1 cellular context compared by ENCODE assay signal in the genomic region with DNA sequence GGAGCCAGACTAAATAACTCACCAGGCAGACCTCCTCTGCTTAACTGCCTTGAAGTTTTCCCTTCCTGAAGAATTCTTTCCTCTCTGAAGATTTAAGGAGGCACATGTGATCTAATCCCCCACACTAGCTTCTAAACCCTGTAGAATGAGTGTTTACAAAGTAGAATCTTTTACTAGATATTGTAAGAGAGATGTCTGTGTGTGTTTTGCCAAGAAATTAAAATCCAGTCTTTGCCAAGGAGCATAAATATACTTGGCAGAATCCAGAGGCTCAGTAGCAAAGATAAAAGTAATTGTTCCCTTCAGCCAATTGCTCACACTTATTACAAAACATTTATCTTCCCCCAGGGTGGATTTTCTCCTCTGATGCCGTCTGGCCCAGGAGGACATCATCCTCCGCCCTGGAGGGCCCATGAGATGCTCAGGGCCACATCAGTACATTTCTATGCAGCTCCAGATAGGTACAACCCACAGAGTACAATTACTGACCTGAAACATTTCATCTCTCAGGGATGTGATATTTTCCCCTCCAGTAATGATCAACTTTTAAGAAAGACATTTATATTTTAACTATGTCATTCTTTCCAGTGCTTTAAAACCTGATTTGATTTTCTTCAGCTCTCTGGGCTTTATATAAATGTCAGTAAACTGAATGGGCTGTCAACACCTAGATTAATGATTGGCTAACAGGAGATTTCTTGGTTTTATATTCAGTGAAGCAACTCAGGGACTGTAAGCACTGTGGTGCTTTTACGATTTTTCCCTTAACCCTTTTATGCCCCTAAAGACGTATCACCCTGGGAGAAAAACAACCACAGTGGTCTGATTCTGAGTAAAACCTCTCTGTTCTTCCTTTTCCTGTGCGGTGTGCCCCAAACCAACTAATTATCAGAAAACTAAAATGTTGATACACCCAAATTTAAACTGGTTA.
TF ChIP-seq lines count a peak whose summit lies in the region.

No MANE protein-coding gene starts in this region.

TF ChIP-seq in HEK293, 187 proteins besides CTCF, POLR2A, EP300 and RAD21 (continued from another document and continues in another):
- TF ChIP-seq, protein P1, sequence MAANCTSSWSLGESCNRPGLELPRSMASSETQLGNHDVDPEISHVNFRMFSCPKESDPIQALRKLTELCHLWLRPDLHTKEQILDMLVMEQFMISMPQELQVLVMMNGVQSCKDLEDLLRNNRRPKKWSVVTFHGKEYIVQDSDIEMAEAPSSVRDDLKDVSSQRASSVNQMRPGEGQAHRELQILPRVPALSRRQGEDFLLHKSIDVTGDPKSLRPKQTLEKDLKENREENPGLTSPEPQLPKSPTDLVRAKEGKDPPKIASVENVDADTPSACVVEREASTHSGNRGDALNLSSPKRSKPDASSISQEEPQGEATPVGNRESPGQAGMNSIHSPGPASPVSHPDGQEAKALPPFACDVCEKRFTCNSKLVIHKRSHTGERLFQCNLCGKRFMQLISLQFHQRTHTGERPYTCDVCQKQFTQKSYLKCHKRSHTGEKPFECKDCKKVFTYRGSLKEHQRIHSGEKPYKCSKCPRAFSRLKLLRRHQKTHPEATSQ (tag by site-specific recombination; IDR thresholded peaks at IDR 0.05): no peak
- TF ChIP-seq GLIS1 (tag by site-specific recombination; IDR thresholded peaks at IDR 0.05) (peak; percentile 78), ZNF433 (tag by site-specific recombination; IDR thresholded peaks at IDR 0.05; ENCODE audit: low read depth) (no peak), ZNF426 (tag by site-specific recombination; IDR thresholded peaks at IDR 0.05) (no peak), ZNF701 (tag by site-specific recombination; IDR thresholded peaks at IDR 0.05) (no peak), TCF7L2 (IDR thresholded peaks at IDR 0.05; ENCODE audit: borderline replicate concordance, low read depth, low read length) (no peak), EGR2 (tag by site-specific recombination; IDR thresholded peaks at IDR 0.05; ENCODE audit: low read depth) (no peak), KLF7 (tag by site-specific recombination; IDR thresholded peaks at IDR 0.05; ENCODE audit: borderline replicate concordance) (no peak), ZNF23 (tag by site-specific recombination; IDR thresholded peaks at IDR 0.05; ENCODE audit: borderline replicate concordance) (no peak), SETDB1 (IDR thresholded peaks at IDR 0.05; ENCODE audit: insufficient read length, low read length) (no peak), ZNF324 (tag by site-specific recombination; IDR thresholded peaks at IDR 0.05) (no peak), ZEB2 (tag by site-specific recombination; IDR thresholded peaks at IDR 0.05) (0 out of 2 replicates have a peak, but pooled peaks have one; percentile 36), ZNF138 (tag by site-specific recombination; IDR thresholded peaks at IDR 0.05; ENCODE audit: borderline replicate concordance) (no peak), ZNF785 (tag by site-specific recombination; IDR thresholded peaks at IDR 0.05) (no peak), ZFP3 (tag by site-specific recombination; IDR thresholded peaks at IDR 0.05; ENCODE audit: low read depth) (no peak), KLF10 (tag by site-specific recombination; IDR thresholded peaks at IDR 0.05) (no peak), ZNF48 (tag by site-specific recombination; IDR thresholded peaks at IDR 0.05) (no peak), ZNF776 (tag by site-specific recombination; IDR thresholded peaks at IDR 0.05; ENCODE audit: borderline replicate concordance) (no peak), ZNF473 (tag by site-specific recombination; IDR thresholded peaks at IDR 0.05) (no peak), ZNF544 (tag by site-specific recombination; IDR thresholded peaks at IDR 0.05) (no peak), ZNF214 (tag by site-specific recombination; IDR thresholded peaks at IDR 0.05; ENCODE audit: borderline replicate concordance) (no peak), ZBTB1 (tag by site-specific recombination; IDR thresholded peaks at IDR 0.05) (no peak), ZFHX2 (tag by site-specific recombination; conservative IDR thresholded peaks at IDR 0.05) (no peak), SP3 (tag by site-specific recombination; IDR thresholded peaks at IDR 0.05) (no peak), ZNF837 (tag by site-specific recombination; IDR thresholded peaks at IDR 0.05) (no peak), ZBTB8A (tag by site-specific recombination; IDR thresholded peaks at IDR 0.05) (0 out of 2 replicates have a peak, but pooled peaks have one; percentile 15), ZNF416 (tag by site-specific recombination; IDR thresholded peaks at IDR 0.05) (no peak), KLF1 (tag by site-specific recombination; IDR thresholded peaks at IDR 0.05) (no peak), ZNF514 (tag by site-specific recombination; IDR thresholded peaks at IDR 0.05) (no peak), BCL11B (tag by site-specific recombination; IDR thresholded peaks at IDR 0.05; ENCODE audit: low read depth) (0 out of 2 replicates have a peak, but pooled peaks have one; percentile 41), RBAK (tag by site-specific recombination; IDR thresholded peaks at IDR 0.05) (no peak), ZNF510 (tag by site-specific recombination; IDR thresholded peaks at IDR 0.05; ENCODE audit: insufficient replicate concordance) (no peak), ZNF19 (tag by site-specific recombination; IDR thresholded peaks at IDR 0.05; ENCODE audit: low read depth) (no peak), PRDM1 (tag by site-specific recombination; IDR thresholded peaks at IDR 0.05) (no peak)
- TF ChIP-seq, protein P2, sequence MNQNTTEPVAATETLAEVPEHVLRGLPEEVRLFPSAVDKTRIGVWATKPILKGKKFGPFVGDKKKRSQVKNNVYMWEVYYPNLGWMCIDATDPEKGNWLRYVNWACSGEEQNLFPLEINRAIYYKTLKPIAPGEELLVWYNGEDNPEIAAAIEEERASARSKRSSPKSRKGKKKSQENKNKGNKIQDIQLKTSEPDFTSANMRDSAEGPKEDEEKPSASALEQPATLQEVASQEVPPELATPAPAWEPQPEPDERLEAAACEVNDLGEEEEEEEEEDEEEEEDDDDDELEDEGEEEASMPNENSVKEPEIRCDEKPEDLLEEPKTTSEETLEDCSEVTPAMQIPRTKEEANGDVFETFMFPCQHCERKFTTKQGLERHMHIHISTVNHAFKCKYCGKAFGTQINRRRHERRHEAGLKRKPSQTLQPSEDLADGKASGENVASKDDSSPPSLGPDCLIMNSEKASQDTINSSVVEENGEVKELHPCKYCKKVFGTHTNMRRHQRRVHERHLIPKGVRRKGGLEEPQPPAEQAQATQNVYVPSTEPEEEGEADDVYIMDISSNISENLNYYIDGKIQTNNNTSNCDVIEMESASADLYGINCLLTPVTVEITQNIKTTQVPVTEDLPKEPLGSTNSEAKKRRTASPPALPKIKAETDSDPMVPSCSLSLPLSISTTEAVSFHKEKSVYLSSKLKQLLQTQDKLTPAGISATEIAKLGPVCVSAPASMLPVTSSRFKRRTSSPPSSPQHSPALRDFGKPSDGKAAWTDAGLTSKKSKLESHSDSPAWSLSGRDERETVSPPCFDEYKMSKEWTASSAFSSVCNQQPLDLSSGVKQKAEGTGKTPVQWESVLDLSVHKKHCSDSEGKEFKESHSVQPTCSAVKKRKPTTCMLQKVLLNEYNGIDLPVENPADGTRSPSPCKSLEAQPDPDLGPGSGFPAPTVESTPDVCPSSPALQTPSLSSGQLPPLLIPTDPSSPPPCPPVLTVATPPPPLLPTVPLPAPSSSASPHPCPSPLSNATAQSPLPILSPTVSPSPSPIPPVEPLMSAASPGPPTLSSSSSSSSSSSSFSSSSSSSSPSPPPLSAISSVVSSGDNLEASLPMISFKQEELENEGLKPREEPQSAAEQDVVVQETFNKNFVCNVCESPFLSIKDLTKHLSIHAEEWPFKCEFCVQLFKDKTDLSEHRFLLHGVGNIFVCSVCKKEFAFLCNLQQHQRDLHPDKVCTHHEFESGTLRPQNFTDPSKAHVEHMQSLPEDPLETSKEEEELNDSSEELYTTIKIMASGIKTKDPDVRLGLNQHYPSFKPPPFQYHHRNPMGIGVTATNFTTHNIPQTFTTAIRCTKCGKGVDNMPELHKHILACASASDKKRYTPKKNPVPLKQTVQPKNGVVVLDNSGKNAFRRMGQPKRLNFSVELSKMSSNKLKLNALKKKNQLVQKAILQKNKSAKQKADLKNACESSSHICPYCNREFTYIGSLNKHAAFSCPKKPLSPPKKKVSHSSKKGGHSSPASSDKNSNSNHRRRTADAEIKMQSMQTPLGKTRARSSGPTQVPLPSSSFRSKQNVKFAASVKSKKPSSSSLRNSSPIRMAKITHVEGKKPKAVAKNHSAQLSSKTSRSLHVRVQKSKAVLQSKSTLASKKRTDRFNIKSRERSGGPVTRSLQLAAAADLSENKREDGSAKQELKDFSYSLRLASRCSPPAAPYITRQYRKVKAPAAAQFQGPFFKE (tag by site-specific recombination; IDR thresholded peaks at IDR 0.05; ENCODE audit: borderline replicate concordance): no peak
- TF ChIP-seq, protein P3, sequence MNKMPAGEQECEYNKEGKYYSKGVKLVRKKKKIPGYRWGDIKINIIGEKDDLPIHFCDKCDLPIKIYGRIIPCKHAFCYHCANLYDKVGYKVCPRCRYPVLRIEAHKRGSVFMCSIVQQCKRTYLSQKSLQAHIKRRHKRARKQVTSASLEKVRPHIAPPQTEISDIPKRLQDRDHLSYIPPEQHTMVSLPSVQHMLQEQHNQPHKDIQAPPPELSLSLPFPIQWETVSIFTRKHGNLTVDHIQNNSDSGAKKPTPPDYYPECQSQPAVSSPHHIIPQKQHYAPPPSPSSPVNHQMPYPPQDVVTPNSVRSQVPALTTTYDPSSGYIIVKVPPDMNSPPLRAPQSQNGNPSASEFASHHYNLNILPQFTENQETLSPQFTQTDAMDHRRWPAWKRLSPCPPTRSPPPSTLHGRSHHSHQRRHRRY (tag by site-specific recombination; IDR thresholded peaks at IDR 0.05): no peak
- TF ChIP-seq, protein P4, sequence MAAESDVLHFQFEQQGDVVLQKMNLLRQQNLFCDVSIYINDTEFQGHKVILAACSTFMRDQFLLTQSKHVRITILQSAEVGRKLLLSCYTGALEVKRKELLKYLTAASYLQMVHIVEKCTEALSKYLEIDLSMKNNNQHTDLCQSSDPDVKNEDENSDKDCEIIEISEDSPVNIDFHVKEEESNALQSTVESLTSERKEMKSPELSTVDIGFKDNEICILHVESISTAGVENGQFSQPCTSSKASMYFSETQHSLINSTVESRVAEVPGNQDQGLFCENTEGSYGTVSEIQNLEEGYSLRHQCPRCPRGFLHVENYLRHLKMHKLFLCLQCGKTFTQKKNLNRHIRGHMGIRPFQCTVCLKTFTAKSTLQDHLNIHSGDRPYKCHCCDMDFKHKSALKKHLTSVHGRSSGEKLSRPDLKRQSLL (tag by site-specific recombination; IDR thresholded peaks at IDR 0.05): no peak
- TF ChIP-seq, protein P5, sequence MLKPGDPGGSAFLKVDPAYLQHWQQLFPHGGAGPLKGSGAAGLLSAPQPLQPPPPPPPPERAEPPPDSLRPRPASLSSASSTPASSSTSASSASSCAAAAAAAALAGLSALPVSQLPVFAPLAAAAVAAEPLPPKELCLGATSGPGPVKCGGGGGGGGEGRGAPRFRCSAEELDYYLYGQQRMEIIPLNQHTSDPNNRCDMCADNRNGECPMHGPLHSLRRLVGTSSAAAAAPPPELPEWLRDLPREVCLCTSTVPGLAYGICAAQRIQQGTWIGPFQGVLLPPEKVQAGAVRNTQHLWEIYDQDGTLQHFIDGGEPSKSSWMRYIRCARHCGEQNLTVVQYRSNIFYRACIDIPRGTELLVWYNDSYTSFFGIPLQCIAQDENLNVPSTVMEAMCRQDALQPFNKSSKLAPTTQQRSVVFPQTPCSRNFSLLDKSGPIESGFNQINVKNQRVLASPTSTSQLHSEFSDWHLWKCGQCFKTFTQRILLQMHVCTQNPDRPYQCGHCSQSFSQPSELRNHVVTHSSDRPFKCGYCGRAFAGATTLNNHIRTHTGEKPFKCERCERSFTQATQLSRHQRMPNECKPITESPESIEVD (tag by site-specific recombination; IDR thresholded peaks at IDR 0.05): peak; percentile 99
- TF ChIP-seq, protein P6, sequence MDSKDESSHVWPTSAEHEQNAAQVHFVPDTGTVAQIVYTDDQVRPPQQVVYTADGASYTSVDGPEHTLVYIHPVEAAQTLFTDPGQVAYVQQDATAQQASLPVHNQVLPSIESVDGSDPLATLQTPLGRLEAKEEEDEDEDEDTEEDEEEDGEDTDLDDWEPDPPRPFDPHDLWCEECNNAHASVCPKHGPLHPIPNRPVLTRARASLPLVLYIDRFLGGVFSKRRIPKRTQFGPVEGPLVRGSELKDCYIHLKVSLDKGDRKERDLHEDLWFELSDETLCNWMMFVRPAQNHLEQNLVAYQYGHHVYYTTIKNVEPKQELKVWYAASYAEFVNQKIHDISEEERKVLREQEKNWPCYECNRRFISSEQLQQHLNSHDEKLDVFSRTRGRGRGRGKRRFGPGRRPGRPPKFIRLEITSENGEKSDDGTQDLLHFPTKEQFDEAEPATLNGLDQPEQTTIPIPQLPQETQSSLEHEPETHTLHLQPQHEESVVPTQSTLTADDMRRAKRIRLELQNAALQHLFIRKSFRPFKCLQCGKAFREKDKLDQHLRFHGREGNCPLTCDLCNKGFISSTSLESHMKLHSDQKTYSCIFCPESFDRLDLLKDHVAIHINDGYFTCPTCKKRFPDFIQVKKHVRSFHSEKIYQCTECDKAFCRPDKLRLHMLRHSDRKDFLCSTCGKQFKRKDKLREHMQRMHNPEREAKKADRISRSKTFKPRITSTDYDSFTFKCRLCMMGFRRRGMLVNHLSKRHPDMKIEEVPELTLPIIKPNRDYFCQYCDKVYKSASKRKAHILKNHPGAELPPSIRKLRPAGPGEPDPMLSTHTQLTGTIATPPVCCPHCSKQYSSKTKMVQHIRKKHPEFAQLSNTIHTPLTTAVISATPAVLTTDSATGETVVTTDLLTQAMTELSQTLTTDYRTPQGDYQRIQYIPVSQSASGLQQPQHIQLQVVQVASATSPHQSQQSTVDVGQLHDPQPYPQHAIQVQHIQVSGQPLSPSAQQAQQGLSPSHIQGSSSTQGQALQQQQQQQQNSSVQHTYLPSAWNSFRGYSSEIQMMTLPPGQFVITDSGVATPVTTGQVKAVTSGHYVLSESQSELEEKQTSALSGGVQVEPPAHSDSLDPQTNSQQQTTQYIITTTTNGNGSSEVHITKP (tag by site-specific recombination; IDR thresholded peaks at IDR 0.05): no peak
- TF ChIP-seq, protein P7, sequence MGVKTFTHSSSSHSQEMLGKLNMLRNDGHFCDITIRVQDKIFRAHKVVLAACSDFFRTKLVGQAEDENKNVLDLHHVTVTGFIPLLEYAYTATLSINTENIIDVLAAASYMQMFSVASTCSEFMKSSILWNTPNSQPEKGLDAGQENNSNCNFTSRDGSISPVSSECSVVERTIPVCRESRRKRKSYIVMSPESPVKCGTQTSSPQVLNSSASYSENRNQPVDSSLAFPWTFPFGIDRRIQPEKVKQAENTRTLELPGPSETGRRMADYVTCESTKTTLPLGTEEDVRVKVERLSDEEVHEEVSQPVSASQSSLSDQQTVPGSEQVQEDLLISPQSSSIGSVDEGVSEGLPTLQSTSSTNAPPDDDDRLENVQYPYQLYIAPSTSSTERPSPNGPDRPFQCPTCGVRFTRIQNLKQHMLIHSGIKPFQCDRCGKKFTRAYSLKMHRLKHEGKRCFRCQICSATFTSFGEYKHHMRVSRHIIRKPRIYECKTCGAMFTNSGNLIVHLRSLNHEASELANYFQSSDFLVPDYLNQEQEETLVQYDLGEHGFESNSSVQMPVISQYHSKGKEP (tag by site-specific recombination; IDR thresholded peaks at IDR 0.05): 0 out of 2 replicates have a peak, but pooled peaks have one; percentile 34
- TF ChIP-seq, protein P8, sequence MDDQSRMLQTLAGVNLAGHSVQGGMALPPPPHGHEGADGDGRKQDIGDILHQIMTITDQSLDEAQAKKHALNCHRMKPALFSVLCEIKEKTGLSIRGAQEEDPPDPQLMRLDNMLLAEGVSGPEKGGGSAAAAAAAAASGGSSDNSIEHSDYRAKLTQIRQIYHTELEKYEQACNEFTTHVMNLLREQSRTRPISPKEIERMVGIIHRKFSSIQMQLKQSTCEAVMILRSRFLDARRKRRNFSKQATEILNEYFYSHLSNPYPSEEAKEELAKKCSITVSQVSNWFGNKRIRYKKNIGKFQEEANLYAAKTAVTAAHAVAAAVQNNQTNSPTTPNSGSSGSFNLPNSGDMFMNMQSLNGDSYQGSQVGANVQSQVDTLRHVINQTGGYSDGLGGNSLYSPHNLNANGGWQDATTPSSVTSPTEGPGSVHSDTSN (CRISPR knock-in tag; IDR thresholded peaks at IDR 0.05): no peak
